In genomic region chr7:66205736-66206080, GRCh38 we compare ENCODE assay signal across 8 cellular contexts. TPM values are rescaled to one million over a fixed set of nuclear protein-coding genes. Genes with fewer than 3 reads are reported as not detected.
A peak's percentile ranks its signal among the peaks of the same experiment; 100 is the strongest.
DNase-seq lines count a peak whose midpoint lies in the region; ATAC-seq and TF ChIP-seq lines count a peak whose summit lies in the region.

No MANE protein-coding gene starts in this region.

- H3F3A ChIP-seq in PC-3 (ENCODE audit: low read length, unreplicated experiment), result no peaks in the 10 kb centered on the region

- TF ChIP-seq CTCF in PC-3 (conservative IDR thresholded peaks at IDR 0.05; ENCODE audit: low read depth, low read length), result no peak
- no peak for TF ChIP-seq CTCF in dorsolateral prefrontal cortex (IDR thresholded peaks at IDR 0.05 in 54 of 56, conservative IDR thresholded peaks at IDR 0.05 in 2 of 56; ENCODE audit: low read depth in 1 of 56, partially characterized antibody in 56 of 56)

- intact Hi-C loops in PC-3 (cut with micrococcal nuclease), result loop anchor here (10.0 kb wide), 1 partner anchor 171 kb away; no protein-coding TSS in a partner anchor
- intact Hi-C loops in dorsolateral prefrontal cortex (cut with DNase I), result loop anchor here (5.0 kb wide), 2 partner anchors 128 to 287 kb away; partner anchors contain the start of gene ASL (in 1 of the 2)
- intact Hi-C loops in aorta (cut with DNase I), result loop anchor here in 1 of 2 donors (5.0 kb wide), 1 partner anchor 147 kb away; no protein-coding TSS in a partner anchor

- no peaks in the 10 kb centered on the region for H3K36me3 ChIP-seq in PC-3 (ENCODE audit: low read depth, low read length)
- no peaks in the 10 kb centered on the region for H3K36me3 ChIP-seq in mucosa of stomach (ENCODE audit: control insufficient read depth, insufficient read depth, low read length)
- H3K36me3 ChIP-seq in aorta (ENCODE audit: control insufficient read depth in 1 of 2, insufficient read depth in 2 of 2, low read length in 1 of 2), result no peaks in the 10 kb centered on the region

- H3K27me3 ChIP-seq in PC-3 (ENCODE audit: low read length) (no peaks in the 10 kb centered on the region), dorsolateral prefrontal cortex (no peaks in the 10 kb centered on the region), mucosa of stomach (ENCODE audit: control insufficient read depth, insufficient read depth, low read length) (peaks cover 2% of the 10 kb centered on the region), aorta (ENCODE audit: control insufficient read depth in 1 of 2, insufficient read depth in 2 of 2, low read length in 1 of 2) (no peaks in the 10 kb centered on the region)

- H3K27ac ChIP-seq in PC-3 (ENCODE audit: low read length) (no peak overlapping the region), dorsolateral prefrontal cortex (peak overlapping the region in 54 of 59 donors; percentile 36 to 95 (median 84)), aorta (ENCODE audit: low read depth in 1 of 2, low read length in 2 of 2) (no peak overlapping the region)

- peak; percentile 10 for ATAC-seq in PC-3
- no peak for ATAC-seq in aorta (ENCODE audit: low FRiP score)
- no peak for ATAC-seq in GM19351 (IDR thresholded peaks at IDR 0.05; ENCODE audit: unreplicated experiment)
- ATAC-seq in HG02642 (IDR thresholded peaks at IDR 0.05; ENCODE audit: poor library complexity, unreplicated experiment), result no peak

- CTCF ChIA-PET in PC-3 (lab: Charles Lee), result no interaction called here

- peaks cover 12% of the 10 kb centered on the region for H3K79me2 ChIP-seq in PC-3 (ENCODE audit: low read length)

- no peaks in the 10 kb centered on the region for H4K20me1 ChIP-seq in PC-3 (ENCODE audit: low read length)

- DNase-seq in NCI-H82 (lab: John Stamatoyannopoulos, UW), result peak; percentile 45
- no peak for DNase-seq in NCI-H82 treated with DMSO at 0.1 percent for 48 hours (lab: John Stamatoyannopoulos, UW; ENCODE audit: unreplicated experiment)
- no peak for DNase-seq in PC-3
- DNase-seq in dorsolateral prefrontal cortex, result peak in 6 of 10 donors; percentile 5 to 49 (median 30)
- peak in 1 of 2 donors; percentile 51 for DNase-seq in aorta

- peak overlapping the region; percentile 86 for H3K4me2 ChIP-seq in PC-3 (ENCODE audit: low read length)

- H3K4me3 ChIP-seq in PC-3 (ENCODE audit: low read length) (peak overlapping the region; percentile 71), dorsolateral prefrontal cortex (peak overlapping the region; percentile 64 to 100 (median 96)), mucosa of stomach (ENCODE audit: low read length) (peak overlapping the region; percentile 98), aorta (ENCODE audit: low read length in 2 of 2) (peak overlapping the region; percentile 56 to 71)

- H3K4me1 ChIP-seq in PC-3 (ENCODE audit: insufficient read depth, low read length), result peaks cover 7% of the 10 kb centered on the region
- H3K4me1 ChIP-seq in mucosa of stomach (ENCODE audit: control insufficient read depth, insufficient read depth, low read length), result peaks cover 9% of the 10 kb centered on the region
- H3K4me1 ChIP-seq in aorta (ENCODE audit: control insufficient read depth in 1 of 2, insufficient read depth in 2 of 2, low read length in 2 of 2), result no peaks in the 10 kb centered on the region

- POLR2A ChIA-PET in PC-3 (lab: Charles Lee; ENCODE audit: unreplicated experiment), result no interaction called here

- H3K9ac ChIP-seq in PC-3 (ENCODE audit: low read length) (peak overlapping the region; percentile 62), mucosa of stomach (ENCODE audit: low read length) (peak overlapping the region; percentile 90)

- H3K9me3 ChIP-seq in PC-3 (ENCODE audit: low read length), result no peaks in the 10 kb centered on the region
- H3K9me3 ChIP-seq in mucosa of stomach (ENCODE audit: control insufficient read depth, low read length), result no peaks in the 10 kb centered on the region
- H3K9me3 ChIP-seq in aorta (ENCODE audit: control insufficient read depth, low read length), result no peaks in the 10 kb centered on the region

- no peaks in the 10 kb centered on the region for H3K9me2 ChIP-seq in PC-3 (replicated peaks; ENCODE audit: low read length)

- BruUV-seq in PC-3 (replicated peaks; lab: Mats Ljungman, UMichigan), result no TSS peak

- WGBS in aorta, 2 donors, result 1 to 2% methylated on average over 18 to 23 of the region's 23 CpGs

- peak overlapping the region; percentile 94 for H2AFZ ChIP-seq in PC-3 (ENCODE audit: low read length)

RNA-seq across cellular contexts. Expression of gene TPST1, which starts 0.6 kb away (rescaled TPM):
- total RNA-seq in PC-3 (2014; rRNA removed), result 12.7 and 14.4 TPM in 2 replicates
- 10 to 100 TPM; 24.1 to 80.0 (median 37.7) TPM for total RNA-seq in dorsolateral prefrontal cortex
- 10 to 100 TPM; 22.0 to 38.8 TPM for total RNA-seq in aorta
- 10 to 100 TPM in 1 of 2 donors, 1 to 10 TPM in 1; 7.1 to 10.3 TPM for polyA plus RNA-seq in aorta

Comparison
In these comparisons a context has a peak if more than half of its experiments do, and no peak if none do; other contexts are left out.
1. DNase-seq: peak in NCI-H82 (single experiment) and dorsolateral prefrontal cortex (6 of 10); none in NCI-H82 treated with DMSO at 0.1 percent for 48 hours (single experiment) and PC-3 (single experiment).
2. H3K27ac ChIP-seq: peak in dorsolateral prefrontal cortex (54 of 59); none in PC-3 (single experiment) and aorta (0 of 2).
3. Peak in every context shown above with its lines, with median percentiles within 50 percentile points of each other: H3K4me3 ChIP-seq.